In genomic region chr4:3942569-3942971, GRCh38 we compare ENCODE assay signal across 8 cellular contexts.
A peak's percentile ranks its signal among the peaks of the same experiment; 100 is the strongest.
DNase-seq lines count a peak whose midpoint lies in the region; ATAC-seq and TF ChIP-seq lines count a peak whose summit lies in the region.
"Not testable (repeated sequence)": the region's sequence is repeated elsewhere in the genome, so short reads cannot be mapped to it uniquely, and the experiment has no call there.

No MANE protein-coding gene starts in this region.

- intact Hi-C loops in gastrocnemius medialis (cut with DNase I; ENCODE audit: low total_unique reads): not testable (repeated sequence)

- in situ Hi-C loops in ACHN (cut with HindIII; ENCODE audit: low pct_ligation_motif_present, low pct_unique_long_range_greater_than_20kb, low sequenced_read_pairs); gastrocnemius medialis (cut with MboI; ENCODE audit: low sequenced_read_pairs in 4 of 4): not testable (repeated sequence)

- not testable (repeated sequence) for H3K27me3 ChIP-seq in RWPE2 (ENCODE audit: insufficient read depth, poor library complexity, severe bottlenecking); effector memory CD4-positive, alpha-beta T cell (replicated peaks; ENCODE audit: control insufficient read depth, insufficient read depth, low read length, poor library complexity, severe bottlenecking); gastrocnemius medialis

- not testable (repeated sequence) for H3K4me3 Mint-ChIP-seq in activated T-cell treated with anti-CD3 and anti-CD28 coated beads, Interleukin-2, amount 50 U/mL, for 4 hours

- not testable (repeated sequence) for H3K27ac ChIP-seq in RWPE2 (ENCODE audit: poor library complexity, severe bottlenecking); effector memory CD4-positive, alpha-beta T cell (ENCODE audit: insufficient read depth, low read length, poor library complexity, severe bottlenecking); gastrocnemius medialis

- H3K9me3 ChIP-seq in RWPE2 (ENCODE audit: severe bottlenecking); effector memory CD4-positive, alpha-beta T cell (ENCODE audit: control insufficient read depth, low read length); gastrocnemius medialis: not testable (repeated sequence)

- not testable (repeated sequence) for H3K27me3 Mint-ChIP-seq in activated T-cell treated with anti-CD3 and anti-CD28 coated beads, Interleukin-2, amount 50 U/mL, for 4 hours (ENCODE audit: low read depth)

- H3K36me3 ChIP-seq in RWPE2 (ENCODE audit: low read depth); effector memory CD4-positive, alpha-beta T cell (ENCODE audit: control insufficient read depth, insufficient read depth, low read length); gastrocnemius medialis: not testable (repeated sequence)

- DNase-seq in ACHN (peak; percentile 47), NCI-H1105 treated with DMSO at 0.1 percent for 48 hours (lab: John Stamatoyannopoulos, UW) (peak; percentile 51), kidney glomerular epithelial cell (lab: John Stamatoyannopoulos, UW) (peak; percentile 0), gastrocnemius medialis (peak in 1 of 2 donors; percentile 35)
- DNase-seq in RWPE2 (ENCODE audit: low spot score): not testable (repeated sequence)
- DNase-seq in activated T-cell treated with anti-CD3 and anti-CD28 coated beads, Interleukin-2, amount 50 U/mL, for 4 hours: peak; percentile 46
- DNase-seq in effector memory CD4-positive, alpha-beta T cell: peak; percentile 19 to 30 (median 29)

- not testable (repeated sequence) for H3K9me3 Mint-ChIP-seq in activated T-cell treated with anti-CD3 and anti-CD28 coated beads, Interleukin-2, amount 50 U/mL, for 4 hours

- H3K4me1 Mint-ChIP-seq in activated T-cell treated with anti-CD3 and anti-CD28 coated beads, Interleukin-2, amount 50 U/mL, for 4 hours (ENCODE audit: low read depth): not testable (repeated sequence)

- not testable (repeated sequence) for H3K4me3 ChIP-seq in RWPE2 (ENCODE audit: severe bottlenecking); effector memory CD4-positive, alpha-beta T cell (ENCODE audit: insufficient read depth, low read depth, low read length, poor library complexity, severe bottlenecking); gastrocnemius medialis

- ATAC-seq in RWPE2 (ENCODE audit: low read depth); activated T-cell treated with anti-CD3 and anti-CD28 coated beads, Interleukin-2, amount 50 U/mL, for 4 hours; gastrocnemius medialis: not testable (repeated sequence)

- H3K36me3 Mint-ChIP-seq in activated T-cell treated with anti-CD3 and anti-CD28 coated beads, Interleukin-2, amount 50 U/mL, for 4 hours (ENCODE audit: insufficient read depth): not testable (repeated sequence)

- TF ChIP-seq POLR2A in gastrocnemius medialis (IDR thresholded peaks at IDR 0.05): not testable (repeated sequence)

- H3K4me1 ChIP-seq in RWPE2 (ENCODE audit: insufficient read depth, poor library complexity, severe bottlenecking); effector memory CD4-positive, alpha-beta T cell (ENCODE audit: control insufficient read depth, insufficient read depth, low read length, poor library complexity, severe bottlenecking); gastrocnemius medialis: not testable (repeated sequence)

- peak; percentile 48 for TF ChIP-seq CTCF in GM12874 (IDR thresholded peaks at IDR 0.05; ENCODE audit: insufficient read depth, low read depth, low read length)
- TF ChIP-seq CTCF in RWPE2 (IDR thresholded peaks at IDR 0.05; ENCODE audit: poor library complexity, severe bottlenecking): peak; percentile 30
- peak; percentile 25 to 54 (median 47) for TF ChIP-seq CTCF in gastrocnemius medialis (IDR thresholded peaks at IDR 0.05 in 4 of 5, conservative IDR thresholded peaks at IDR 0.05 in 1 of 5)
